In genomic region chr2:222304737-222305509, GRCh38 we compare ENCODE assay signal across 9 cellular contexts. TPM values are rescaled to one million over a fixed set of nuclear protein-coding genes. Genes with fewer than 3 reads are reported as not detected.
DNase-seq lines count a peak whose midpoint lies in the region; ATAC-seq and TF ChIP-seq lines count a peak whose summit lies in the region.
"Had no signal": no experiment of that assay in that cellular context is flagged by ENCODE, and none has a peak within 500 bp of the region (broad histone marks: within the 10 kb centered on the region; RNA-seq: fewer than 3 reads in every experiment).

No MANE protein-coding gene starts in this region.

- H3K4me1 ChIP-seq in GM23338 (ENCODE audit: insufficient read depth) = peaks cover 64% of the 10 kb centered on the region
- H3K4me1 ChIP-seq in mononuclear cell (ENCODE audit: insufficient read depth, low read length) = peaks cover 45% of the 10 kb centered on the region

- H3K36me3 Mint-ChIP-seq in GM23338 (ENCODE audit: low read depth) = no peaks in the 10 kb centered on the region; the same call in 2 of the 3 replicates
- peaks cover 6% of the 10 kb centered on the region for H3K36me3 Mint-ChIP-seq in activated naive CD8-positive, alpha-beta T cell treated with anti-CD3 and anti-CD28 coated beads, Interleukin-2, amount 50 U/mL, for 24 hours (ENCODE audit: low read depth)

- H3K36me3 ChIP-seq in GM23338 (ENCODE audit: insufficient read depth) = no peaks in the 10 kb centered on the region

- in situ Hi-C loops in ACHN (cut with HindIII; ENCODE audit: low pct_ligation_motif_present, low pct_unique_long_range_greater_than_20kb, low sequenced_read_pairs) = loop anchor here (25.0 kb wide), 1 partner anchor 257 kb away; no protein-coding TSS in a partner anchor

- H3K4me3 ChIP-seq in GM23338 (peak overlapping the region; percentile 30; the same call in 1 of the 2 replicates), mononuclear cell (ENCODE audit: low read length) (peak overlapping the region; percentile 40)

- H3K27me3 ChIP-seq in GM23338 (ENCODE audit: insufficient read depth) (peaks cover 100% of the 10 kb centered on the region), mononuclear cell (ENCODE audit: insufficient read depth, low read length) (peaks cover 99% of the 10 kb centered on the region)

- peaks cover 62% of the 10 kb centered on the region for H4K20me1 ChIP-seq in GM23338 (replicated peaks; ENCODE audit: insufficient read depth)

- peaks cover 67% of the 10 kb centered on the region for H3K4me1 Mint-ChIP-seq in GM23338
- peaks cover 28% of the 10 kb centered on the region for H3K4me1 Mint-ChIP-seq in activated naive CD8-positive, alpha-beta T cell treated with anti-CD3 and anti-CD28 coated beads, Interleukin-2, amount 50 U/mL, for 24 hours

- no peak overlapping the region for H2AFZ ChIP-seq in GM23338

- H3K27ac ChIP-seq in GM23338 (ENCODE audit: low read depth) = no peak overlapping the region

- TF ChIP-seq CTCF in GM23338 (conservative IDR thresholded peaks at IDR 0.05; ENCODE audit: low read depth in 2 of 2) = no peak

- ATAC-seq in GM23338 (no peak), HG02870 (IDR thresholded peaks at IDR 0.05; ENCODE audit: unreplicated experiment) (no peak), GM18861 (IDR thresholded peaks at IDR 0.05; ENCODE audit: unreplicated experiment) (no peak)
- no peak for ATAC-seq in activated naive CD8-positive, alpha-beta T cell treated with anti-CD3 and anti-CD28 coated beads, Interleukin-2, amount 50 U/mL, for 24 hours

- DNase-seq in ACHN (peak; percentile 69), GM23338 (ENCODE audit: low spot score) (peak; percentile 38), Kasumi-1 (lab: John Stamatoyannopoulos, UW) (no peak), C1 segment of cervical spinal cord (lab: John Stamatoyannopoulos, UW) (no peak)
- no peak for DNase-seq in activated naive CD8-positive, alpha-beta T cell treated with anti-CD3 and anti-CD28 coated beads, Interleukin-2, amount 50 U/mL, for 24 hours
- DNase-seq: NK-92 treated with Interleukin-12 subunit alpha and Interleukin-12 subunit beta, amount 100 ng/mL, for 24 hours had no signal

- no peak overlapping the region for H3K27ac Mint-ChIP-seq in GM23338
- no peak overlapping the region for H3K27ac Mint-ChIP-seq in activated naive CD8-positive, alpha-beta T cell treated with anti-CD3 and anti-CD28 coated beads, Interleukin-2, amount 50 U/mL, for 24 hours

- peaks cover 27% of the 10 kb centered on the region for H3F3A ChIP-seq in GM23338 (replicated peaks; ENCODE audit: low read depth)

- peaks cover 3% of the 10 kb centered on the region; the same call in 2 of the 3 replicates for H3K9me3 Mint-ChIP-seq in GM23338
- peaks cover 7% of the 10 kb centered on the region for H3K9me3 Mint-ChIP-seq in activated naive CD8-positive, alpha-beta T cell treated with anti-CD3 and anti-CD28 coated beads, Interleukin-2, amount 50 U/mL, for 24 hours

- H3K79me2 ChIP-seq in GM23338 (replicated peaks; ENCODE audit: insufficient read depth) = no peaks in the 10 kb centered on the region

- H3K9me3 ChIP-seq in mononuclear cell (ENCODE audit: low read depth, low read length) = no peaks in the 10 kb centered on the region

- H3K4me3 Mint-ChIP-seq in GM23338 = peak overlapping the region; percentile 53
- peak overlapping the region; percentile 69 for H3K4me3 Mint-ChIP-seq in activated naive CD8-positive, alpha-beta T cell treated with anti-CD3 and anti-CD28 coated beads, Interleukin-2, amount 50 U/mL, for 24 hours

- peak overlapping the region; percentile 75 for H3K4me2 ChIP-seq in GM23338

- no peaks in the 10 kb centered on the region for H3K9me2 ChIP-seq in GM23338 (ENCODE audit: insufficient read depth)

- peaks cover 100% of the 10 kb centered on the region for H3K27me3 Mint-ChIP-seq in GM23338 (ENCODE audit: insufficient read depth, low read depth, poor library complexity)
- peaks cover 95% of the 10 kb centered on the region for H3K27me3 Mint-ChIP-seq in activated naive CD8-positive, alpha-beta T cell treated with anti-CD3 and anti-CD28 coated beads, Interleukin-2, amount 50 U/mL, for 24 hours

TF ChIP-seq in GM23338, 12 proteins besides CTCF, POLR2A, EP300 and RAD21:
- peak; percentile 88 for TF ChIP-seq EZH2phosphoT487 (IDR thresholded peaks at IDR 0.05; ENCODE audit: unreplicated experiment)
- TF ChIP-seq ZNF462 (CRISPR knock-in tag; IDR thresholded peaks at IDR 0.05) = no peak
- TF ChIP-seq EZH2 (IDR thresholded peaks at IDR 0.05; ENCODE audit: low read depth, unreplicated experiment) = peak; percentile 79

RNA-seq across cellular contexts. Expression of gene PAX3, which starts 6.1 kb away (rescaled TPM):
- not detected in 2 replicates for total RNA-seq in GM23338 (2014; rRNA removed; shearing (Covaris generic))
- polyA plus RNA-seq in GM23338 (2016; fragmentation: Nextera tagmentation; extraction: Ambion mirVana) = not detected in 2 replicates
- 0.21 TPM for total RNA-seq in mononuclear cell

Comparison
In these comparisons a context has a peak if more than half of its experiments do, and no peak if none do; other contexts are left out.
1. DNase-seq: peak in ACHN (single experiment) and GM23338 (single experiment); none in activated naive CD8-positive, alpha-beta T cell treated with anti-CD3 and anti-CD28 coated beads, Interleukin-2, amount 50 U/mL, for 24 hours (single experiment), Kasumi-1 (0 of 2) and C1 segment of cervical spinal cord (0 of 14).